6 cellular contexts compared by ENCODE assay signal in the genomic region with DNA sequence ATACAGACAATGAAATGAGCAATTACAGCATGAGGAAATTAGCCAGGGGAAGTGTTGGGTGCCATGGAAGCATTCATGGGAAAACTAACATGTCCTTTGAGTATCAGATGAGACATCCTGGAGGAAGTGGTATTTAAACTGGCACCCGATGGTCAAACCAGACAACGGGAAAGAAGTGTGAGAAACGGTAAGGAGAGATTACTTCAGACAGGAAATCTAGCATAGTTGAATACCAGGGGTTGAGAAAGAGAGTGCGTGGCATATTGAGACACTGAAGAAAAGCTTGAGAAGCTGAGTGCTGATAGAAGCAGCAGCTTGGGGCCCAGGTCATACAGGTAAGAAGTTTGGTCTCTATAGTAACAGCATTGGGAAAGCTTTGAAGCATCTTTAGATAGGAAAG.
"Had no signal": no experiment of that assay in that cellular context is flagged by ENCODE, and none has a peak within 500 bp of the region (broad histone marks: within the 10 kb centered on the region; RNA-seq: fewer than 3 reads in every experiment).

No MANE protein-coding gene starts in this region.

- H3K27ac ChIP-seq: HL-60 had no signal

- H3K4me3 ChIP-seq: K562 had no signal

- ATAC-seq: HepG2, K562 had no signal

- DNase-seq: IMR-90, KBM-7, KG1 had no signal
